In genomic region chr22:43402128-43402527, GRCh38 we compare ENCODE assay signal across 23 cellular contexts. TPM values are rescaled to one million over a fixed set of nuclear protein-coding genes. Genes with fewer than 3 reads are reported as not detected.
A peak's percentile ranks its signal among the peaks of the same experiment; 100 is the strongest.
DNase-seq lines count a peak whose midpoint lies in the region; ATAC-seq and TF ChIP-seq lines count a peak whose summit lies in the region.
"Had no signal": no experiment of that assay in that cellular context is flagged by ENCODE, and none has a peak within 500 bp of the region (broad histone marks: within the 10 kb centered on the region; RNA-seq: fewer than 3 reads in every experiment).

No MANE protein-coding gene starts in this region.

- H3K4me1 ChIP-seq in HEK293 (ENCODE audit: control insufficient read depth, insufficient read depth, low read length), result no peaks in the 10 kb centered on the region
- H3K4me1 ChIP-seq: A549, HAP-1 had no signal

- POLR2A ChIA-PET in HEK293 (lab: Yijun Ruan, JAX), result no interaction called here

- CTCF ChIA-PET in HEK293 (lab: Yijun Ruan, JAX), result interaction anchor here (0.6 kb wide), 1 partner anchor 16 kb away, joined by 4 read pairs; no protein-coding TSS in a partner anchor

- TF ChIP-seq CTCF in HEK293 (tag by site-specific recombination; IDR thresholded peaks at IDR 0.05), result no peak
- TF ChIP-seq CTCF in omental fat pad (IDR thresholded peaks at IDR 0.05), result no peak

- no peaks in the 10 kb centered on the region for H3K36me3 ChIP-seq in HEK293 (ENCODE audit: control insufficient read depth in 2 of 2, insufficient read depth in 1 of 2, low read length in 2 of 2)
- H3K36me3 ChIP-seq: HAP-1 had no signal

- H3K9me3 ChIP-seq in HEK293 (ENCODE audit: control insufficient read depth, insufficient read depth, low read depth, low read length), result no peaks in the 10 kb centered on the region
- H3K9me3 ChIP-seq: A549, HAP-1 had no signal

- ATAC-seq in left lobe of liver, result peak; percentile 24
- ATAC-seq in omental fat pad (ENCODE audit: low FRiP score), result no peak
- ATAC-seq: A549, GM12878 had no signal

- H3K4me3 ChIP-seq in HEK293 (ENCODE audit: low read depth, low read length), result no peak overlapping the region
- H3K4me3 ChIP-seq: A549, GM12878, GM23248, HAP-1 had no signal

- peak; percentile 21 for DNase-seq in DMS53 (lab: John Stamatoyannopoulos, UW)
- no peak for DNase-seq in DMS53 treated with DMSO at 0.1 percent for 48 hours (lab: John Stamatoyannopoulos, UW; ENCODE audit: unreplicated experiment)
- DNase-seq in NCI-H69 (lab: John Stamatoyannopoulos, UW), result peak; percentile 25
- no peak for DNase-seq in left lobe of liver (ENCODE audit: low spot score)
- DNase-seq in omental fat pad (ENCODE audit: low spot score), result no peak
- no peak for DNase-seq in GDM1 (lab: John Stamatoyannopoulos, UW)
- DNase-seq in mucosa of gallbladder (ENCODE audit: low spot score), result no peak
- DNase-seq: AML-193; Calu3; CD4-positive, alpha-beta memory T cell; DMS79; GF-D8; GM23248 had no signal

- no peak overlapping the region for H3K27ac ChIP-seq in HEK293 (ENCODE audit: extremely low read depth, low read depth, low read length)
- H3K27ac ChIP-seq: 22Rv1, A549, C4-2B, GM23248, HL-60 had no signal

TF ChIP-seq in HEK293, 187 proteins besides CTCF, POLR2A, EP300 and RAD21:
- TF ChIP-seq ZNF23 (tag by site-specific recombination; IDR thresholded peaks at IDR 0.05; ENCODE audit: borderline replicate concordance) (peak; percentile 94), ZBTB17 (tag by site-specific recombination; IDR thresholded peaks at IDR 0.05) (peak; percentile 76), BCL11B (tag by site-specific recombination; IDR thresholded peaks at IDR 0.05; ENCODE audit: low read depth) (no peak)

RNA-seq across cellular contexts. Expression of gene MPPED1, which starts 9.7 kb away (rescaled TPM):
- 2.6 TPM for total RNA-seq in left lobe of liver
- total RNA-seq in omental fat pad, result not detected
- total RNA-seq in mucosa of gallbladder, result not detected
- total RNA-seq: Calu3; CD4-positive, alpha-beta memory T cell; Daoy; GM23248; H4; HT1080 had no signal

RNA-seq across cellular contexts. Expression of gene SCUBE1, which starts 59.0 kb away (rescaled TPM):
- total RNA-seq in left lobe of liver (2.9 TPM), omental fat pad (1 to 10 TPM in 2 of 4 donors, under 1 TPM in 2; 0.28 to 3.7 (median 1.7) TPM), mucosa of gallbladder (1.7 TPM)
- total RNA-seq: CD4-positive, alpha-beta memory T cell; GM12878; GM23248 had no signal

Comparison
In these comparisons a context has a peak if more than half of its experiments do, and no peak if none do; other contexts are left out.
1. DNase-seq: peak in DMS53 (single experiment) and NCI-H69 (single experiment); none in DMS53 treated with DMSO at 0.1 percent for 48 hours (single experiment), left lobe of liver (single experiment), omental fat pad (single experiment), GDM1 (single experiment) and mucosa of gallbladder (single experiment).